In the genomic region with DNA sequence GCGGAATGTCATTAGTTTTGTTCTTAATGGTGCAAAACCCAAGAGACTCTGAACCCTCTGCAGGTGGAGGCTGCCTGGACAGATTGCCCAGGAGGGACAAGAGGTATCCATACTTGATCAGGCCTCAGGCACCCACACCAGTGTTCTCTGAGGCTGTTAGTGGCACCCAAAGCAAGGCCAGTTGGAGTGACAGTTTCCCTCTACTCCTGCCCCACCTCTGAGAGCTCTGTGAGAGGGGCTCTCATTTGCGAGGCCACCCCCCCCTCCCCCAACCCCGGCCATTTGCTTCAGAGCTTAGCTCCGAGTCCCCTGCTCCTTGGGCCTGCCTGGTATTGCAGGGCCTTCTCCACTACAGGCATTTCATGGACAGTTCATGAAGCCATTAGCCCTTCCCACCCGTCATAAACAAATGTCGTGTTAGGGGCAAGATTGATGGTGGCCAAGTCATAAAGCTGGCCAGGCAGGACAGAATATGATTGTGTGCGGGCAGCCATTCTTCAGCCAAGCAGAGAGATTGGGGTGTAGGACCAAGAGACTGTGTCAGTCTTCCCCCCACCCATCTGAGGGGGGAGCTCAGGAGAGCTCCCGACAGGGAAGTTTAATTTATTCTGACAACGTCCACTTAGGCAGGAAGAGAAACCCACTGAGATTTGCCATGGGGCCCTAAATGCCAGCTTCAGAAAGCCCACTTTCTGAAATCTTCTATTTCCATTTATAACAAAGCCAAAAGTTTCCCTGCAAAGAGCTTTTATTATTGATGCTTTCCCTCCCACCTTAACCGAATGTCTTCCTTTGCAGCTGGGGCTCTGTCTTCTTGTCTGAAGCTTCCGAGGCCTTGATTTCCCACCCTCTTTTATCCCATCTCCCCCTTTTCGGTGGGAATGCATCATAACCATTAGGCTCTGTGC, we compare ENCODE assay signal across 1 cellular context.
TF ChIP-seq lines count a peak whose summit lies in the region.

No MANE protein-coding gene starts in this region.

TF ChIP-seq in HEK293, 187 proteins besides CTCF, POLR2A, EP300 and RAD21 (continued from another document):
- TF ChIP-seq ZNF692 (tag by site-specific recombination; IDR thresholded peaks at IDR 0.05) (0 out of 2 replicates have a peak, but pooled peaks have one; percentile 33), PATZ1 (tag by site-specific recombination; IDR thresholded peaks at IDR 0.05) (peak; percentile 21; the same call in 1 of the 2 replicates), PRDM1 (tag by site-specific recombination; IDR thresholded peaks at IDR 0.05) (peak; percentile 26), ZNF664 (tag by site-specific recombination; IDR thresholded peaks at IDR 0.05) (no peak), SCRT1 (tag by site-specific recombination; IDR thresholded peaks at IDR 0.05; ENCODE audit: borderline replicate concordance) (no peak), ZNF398 (tag by site-specific recombination; IDR thresholded peaks at IDR 0.05) (peak; percentile 69), ZNF335 (tag by site-specific recombination; conservative IDR thresholded peaks at IDR 0.05) (peak; percentile 62)
- TF ChIP-seq, protein P1, sequence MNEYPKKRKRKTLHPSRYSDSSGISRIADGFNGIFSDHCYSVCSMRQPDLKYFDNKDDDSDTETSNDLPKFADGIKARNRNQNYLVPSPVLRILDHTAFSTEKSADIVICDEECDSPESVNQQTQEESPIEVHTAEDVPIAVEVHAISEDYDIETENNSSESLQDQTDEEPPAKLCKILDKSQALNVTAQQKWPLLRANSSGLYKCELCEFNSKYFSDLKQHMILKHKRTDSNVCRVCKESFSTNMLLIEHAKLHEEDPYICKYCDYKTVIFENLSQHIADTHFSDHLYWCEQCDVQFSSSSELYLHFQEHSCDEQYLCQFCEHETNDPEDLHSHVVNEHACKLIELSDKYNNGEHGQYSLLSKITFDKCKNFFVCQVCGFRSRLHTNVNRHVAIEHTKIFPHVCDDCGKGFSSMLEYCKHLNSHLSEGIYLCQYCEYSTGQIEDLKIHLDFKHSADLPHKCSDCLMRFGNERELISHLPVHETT (tag by site-specific recombination; IDR thresholded peaks at IDR 0.05) = no peak
TF ChIP-seq in HEK293: peak in this region for 8.
